ENCODE assay signal across 1 cellular context in the genomic region with DNA sequence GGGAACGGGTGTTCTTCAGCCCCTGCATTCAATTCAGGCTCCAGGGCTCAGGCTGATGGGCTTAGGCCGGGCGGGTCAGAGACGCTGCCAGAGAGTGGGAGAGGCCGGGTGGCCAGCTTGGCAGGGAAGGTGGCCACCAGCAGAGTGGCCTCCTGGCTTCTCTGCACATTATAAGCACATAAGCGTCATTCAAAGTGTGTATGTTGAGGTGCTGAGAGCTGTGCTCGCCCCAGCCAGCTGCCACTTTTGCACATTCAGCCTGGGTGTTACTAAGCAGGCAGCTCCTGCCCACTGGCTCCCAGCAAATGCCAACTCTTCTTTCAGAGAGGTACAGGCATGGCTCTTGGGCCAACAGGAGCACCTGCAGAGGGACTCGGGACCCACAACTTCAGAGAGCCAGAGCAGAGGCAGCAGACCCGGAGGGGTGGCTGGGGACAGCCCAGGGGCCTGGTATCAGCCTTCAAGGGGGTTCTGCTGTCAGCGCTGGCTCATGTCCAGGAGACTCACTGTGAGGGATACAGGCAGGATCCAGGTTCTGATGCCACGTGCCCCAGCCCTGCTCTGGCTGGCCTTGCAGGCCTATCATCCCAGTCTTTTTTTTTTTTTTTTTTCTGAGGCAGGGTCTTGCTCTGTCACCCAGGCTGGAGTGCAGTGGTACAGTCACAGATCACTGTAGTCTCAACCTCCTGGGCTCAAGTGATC.
TF ChIP-seq lines count a peak whose summit lies in the region.

No MANE protein-coding gene starts in this region.

TF ChIP-seq in HCT116, 20 proteins besides CTCF, POLR2A, EP300 and RAD21 (continued from another document):
- no peak for TF ChIP-seq CEBPB (IDR thresholded peaks at IDR 0.05; ENCODE audit: low read depth)
TF ChIP-seq in HCT116: peak in this region for 0.
